Comparison of ENCODE assay signal across 18 cellular contexts in genomic region chr2:242041816-242042215, GRCh38.
A peak's percentile ranks its signal among the peaks of the same experiment; 100 is the strongest.
DNase-seq lines count a peak whose midpoint lies in the region; ATAC-seq and TF ChIP-seq lines count a peak whose summit lies in the region.
"Had no signal": no experiment of that assay in that cellular context is flagged by ENCODE, and none has a peak within 500 bp of the region (broad histone marks: within the 10 kb centered on the region; RNA-seq: fewer than 3 reads in every experiment).

No MANE protein-coding gene starts in this region.

- DNase-seq in activated effector memory CD4-positive, alpha-beta T cell treated with anti-CD3 and anti-CD28 coated beads, Interleukin-2, amount 50 U/mL, for 16 hours, result peak; percentile 24
- DNase-seq in activated effector memory CD4-positive, alpha-beta T cell treated with Interleukin-2 at 50 U/mL for 16 hours, result no peak
- DNase-seq in mesenteric fat pad (ENCODE audit: low spot score) (peak; percentile 60), sigmoid colon (peak; percentile 18), upper lobe of right lung (no peak)
- DNase-seq in effector CD4-positive, alpha-beta T cell, result no peak
- DNase-seq: Caco-2; CD4-positive, CD25-positive, alpha-beta regulatory T cell; DMS153; DND-41; GM23248; H7 had no signal

- no peak for TF ChIP-seq EP300 in sigmoid colon (IDR thresholded peaks at IDR 0.05)

- intact Hi-C loops in sigmoid colon (cut with DNase I) (no loop called here), upper lobe of right lung (cut with DNase I) (no loop called here)

- H3K4me1 ChIP-seq in sigmoid colon, result no peaks in the 10 kb centered on the region
- no peaks in the 10 kb centered on the region for H3K4me1 ChIP-seq in upper lobe of right lung
- H3K4me1 ChIP-seq: Caco-2 had no signal

- WGBS in sigmoid colon, 2 donors, result 91% methylated on average over 3 of the region's 3 CpGs

- TF ChIP-seq CTCF in sigmoid colon (IDR thresholded peaks at IDR 0.05), result no peak
- no peak for TF ChIP-seq CTCF in upper lobe of right lung (IDR thresholded peaks at IDR 0.05)

- no peaks in the 10 kb centered on the region for H3K9me3 ChIP-seq in sigmoid colon
- H3K9me3 ChIP-seq in upper lobe of right lung, result no peaks in the 10 kb centered on the region
- H3K9me3 ChIP-seq: Caco-2 had no signal

- peaks cover 9 to 61% (median 18%) of the 10 kb centered on the region in 3 donors for H3K27me3 ChIP-seq in sigmoid colon
- peaks cover 57% of the 10 kb centered on the region for H3K27me3 ChIP-seq in upper lobe of right lung
- H3K27me3 ChIP-seq: BLaER1 had no signal

- H3K27ac ChIP-seq in sigmoid colon (no peak overlapping the region), upper lobe of right lung (no peak overlapping the region)
- H3K27ac ChIP-seq: 22Rv1, BLaER1, C4-2B, GM23248 had no signal

- no peak for TF ChIP-seq POLR2A in sigmoid colon (IDR thresholded peaks at IDR 0.05)

- ATAC-seq in HG03520 (IDR thresholded peaks at IDR 0.05; ENCODE audit: unreplicated experiment) (no peak), upper lobe of right lung (no peak)
- ATAC-seq: CD8-positive, alpha-beta T cell; HCT116 had no signal

- H3K4me3 ChIP-seq in sigmoid colon (no peak overlapping the region), upper lobe of right lung (no peak overlapping the region)
- H3K4me3 ChIP-seq: BLaER1, GM23248 had no signal

- H3K36me3 ChIP-seq in sigmoid colon (no peaks in the 10 kb centered on the region), upper lobe of right lung (no peaks in the 10 kb centered on the region)
- H3K36me3 ChIP-seq: BLaER1 had no signal

Comparison
In these comparisons a context has a peak if more than half of its experiments do, and no peak if none do; other contexts are left out.
1. DNase-seq: peak in activated effector memory CD4-positive, alpha-beta T cell treated with anti-CD3 and anti-CD28 coated beads, Interleukin-2, amount 50 U/mL, for 16 hours (single experiment), mesenteric fat pad (single experiment) and sigmoid colon (single experiment); none in activated effector memory CD4-positive, alpha-beta T cell treated with Interleukin-2 at 50 U/mL for 16 hours (single experiment), effector CD4-positive, alpha-beta T cell (single experiment) and upper lobe of right lung (single experiment).